In genomic region chr15:39925112-39925830, GRCh38 we compare ENCODE assay signal across 13 cellular contexts. TPM values are rescaled to one million over a fixed set of nuclear protein-coding genes. Genes with fewer than 3 reads are reported as not detected.
A peak's percentile ranks its signal among the peaks of the same experiment; 100 is the strongest.
DNase-seq lines count a peak whose midpoint lies in the region; ATAC-seq, FAIRE-seq and TF ChIP-seq lines count a peak whose summit lies in the region.
"Had no signal": no experiment of that assay in that cellular context is flagged by ENCODE, and none has a peak within 500 bp of the region (broad histone marks: within the 10 kb centered on the region; RNA-seq: fewer than 3 reads in every experiment).

No MANE protein-coding gene starts in this region.

- no peaks in the 10 kb centered on the region for H3K27me3 ChIP-seq in keratinocyte (ENCODE audit: control insufficient read depth, extremely low read depth, insufficient read depth, low read length)

- CTCF ChIA-PET in WTC11 (lab: Charles Lee) = interaction anchor here (0.6 to 2.4 kb wide), 6 partner anchors 8 to 126 kb away, joined by 3 to 19 read pairs (median 4); partner anchors contain the start of gene EIF2AK4

- peak overlapping the region; percentile 25 for H3K4me2 ChIP-seq in keratinocyte (ENCODE audit: control insufficient read depth, extremely low read depth, insufficient read depth, low read depth, low read length)
- H3K4me2 ChIP-seq: PC-9 had no signal

- dilution Hi-C loops in keratinocyte (cut with MboI; ENCODE audit: extremely low pct_ligation_motif_present, low sequenced_read_pairs) = no loop called here

- H3K9ac ChIP-seq in keratinocyte (ENCODE audit: control insufficient read depth, extremely low read depth, insufficient read depth, low read length) = no peak overlapping the region

- POLR2A ChIA-PET in WTC11 (lab: Charles Lee) = interaction anchor here (0.5 kb wide), 1 partner anchor 182 kb away, joined by 5 read pairs; no protein-coding TSS in a partner anchor

- DNase-seq in GM12891 (ENCODE audit: insufficient read length, low spot score) (no peak), WTC11 (ENCODE audit: low spot score) (no peak), keratinocyte (ENCODE audit: low read depth, low spot score) (no peak), NOMO-1 (lab: John Stamatoyannopoulos, UW; ENCODE audit: unreplicated experiment in 2 of 2) (no peak)
- DNase-seq in stimulated activated naive CD4-positive, alpha-beta T cell treated with Interleukin-2 at 50 U/mL for 16 hours (lab: John Stamatoyannopoulos, UW) = no peak
- DNase-seq: activated effector memory CD4-positive, alpha-beta T cell treated with Interleukin-2 at 50 U/mL for 16 hours; GDM1; midbrain; NCI-H1417 treated with DMSO at 0.1 percent for 48 hours; PC-9 had no signal

- H3K27ac Mint-ChIP-seq in WTC11 = peak overlapping the region; percentile 78
- H3K27ac Mint-ChIP-seq: type B pancreatic cell had no signal

- H3K27ac ChIP-seq in keratinocyte (ENCODE audit: control insufficient read depth, insufficient read depth, low read length) = peak overlapping the region; percentile 17
- H3K27ac ChIP-seq: PC-9 had no signal

- H3K27me3 Mint-ChIP-seq in WTC11 (ENCODE audit: low read depth) = no peaks in the 10 kb centered on the region

- FAIRE-seq in GM12891 (lab: Jason Lieb, UNC) (peak; percentile 33), keratinocyte (lab: Jason Lieb, UNC) (peak; percentile 56)

- H3K79me2 ChIP-seq in keratinocyte (ENCODE audit: control insufficient read depth, insufficient read depth, low read length) = peaks cover 2% of the 10 kb centered on the region

- no peaks in the 10 kb centered on the region for H3K36me3 ChIP-seq in keratinocyte (ENCODE audit: control insufficient read depth in 2 of 2, extremely low read depth in 1 of 2, insufficient read depth in 2 of 2, low read length in 2 of 2)

- no peak overlapping the region; the same call in 1 of the 2 replicates for H3K4me3 Mint-ChIP-seq in WTC11
- H3K4me3 Mint-ChIP-seq: type B pancreatic cell had no signal

- no peak for TF ChIP-seq EP300 in Ishikawa (IDR thresholded peaks at IDR 0.05; ENCODE audit: borderline replicate concordance)

- TF ChIP-seq POLR2A in GM12891 (IDR thresholded peaks at IDR 0.05; ENCODE audit: low read depth, low read length) = no peak

- no peak for TF ChIP-seq CTCF in WTC11 (IDR thresholded peaks at IDR 0.05)
- no peak for TF ChIP-seq CTCF in keratinocyte (optimal IDR thresholded peaks at IDR 0.05 in 1 of 3, IDR thresholded peaks at IDR 0.05 in 1 of 3, conservative IDR thresholded peaks at IDR 0.05 in 1 of 3; ENCODE audit: extremely low read depth in 1 of 3, insufficient read depth in 2 of 3, low read length in 3 of 3)

- H3K9me3 Mint-ChIP-seq in WTC11 = no peaks in the 10 kb centered on the region
- H3K9me3 Mint-ChIP-seq: type B pancreatic cell had no signal

- H3K4me1 Mint-ChIP-seq in WTC11 = peaks cover 46% of the 10 kb centered on the region

- no peak for TF ChIP-seq RAD21 in Ishikawa (IDR thresholded peaks at IDR 0.05; ENCODE audit: low read depth)

- H4K20me1 ChIP-seq in keratinocyte (ENCODE audit: control insufficient read depth, extremely low read depth, insufficient read depth, low read length) = no peaks in the 10 kb centered on the region

- no peak overlapping the region for H3K4me3 ChIP-seq in keratinocyte (ENCODE audit: control insufficient read depth in 2 of 3, extremely low read depth in 1 of 3, insufficient read depth in 2 of 3, low read depth in 1 of 3, low read length in 3 of 3)
- H3K4me3 ChIP-seq: PC-9 had no signal

- no peak for ATAC-seq in WTC11
- no peak for ATAC-seq in GM21619 (IDR thresholded peaks at IDR 0.05; ENCODE audit: unreplicated experiment)

- no peaks in the 10 kb centered on the region for H3K36me3 Mint-ChIP-seq in WTC11
- H3K36me3 Mint-ChIP-seq: type B pancreatic cell had no signal

- no peaks in the 10 kb centered on the region for H3K9me1 ChIP-seq in keratinocyte (ENCODE audit: control insufficient read depth, extremely low read depth, insufficient read depth, low read length)

- H3K4me1 ChIP-seq in keratinocyte (ENCODE audit: control insufficient read depth, extremely low read depth, insufficient read depth, low read length) = peaks cover 18% of the 10 kb centered on the region

- peak overlapping the region; percentile 45 for H2AFZ ChIP-seq in keratinocyte (ENCODE audit: control insufficient read depth, low read length)
- H2AFZ ChIP-seq: PC-9 had no signal

- H3K9me3 ChIP-seq in keratinocyte (ENCODE audit: control insufficient read depth, low read depth, low read length) = no peaks in the 10 kb centered on the region

TF ChIP-seq in GM12891, 5 proteins besides CTCF, POLR2A, EP300 and RAD21:
- no peak for TF ChIP-seq POLR2AphosphoS5 (IDR thresholded peaks at IDR 0.05; ENCODE audit: low read depth, low read length)

TF ChIP-seq in Ishikawa, 13 proteins besides CTCF, POLR2A, EP300 and RAD21:
- TF ChIP-seq USF1 (IDR thresholded peaks at IDR 0.05) = peak; percentile 77
- no peak for TF ChIP-seq TEAD4 (IDR thresholded peaks at IDR 0.05)

TF ChIP-seq in WTC11, 78 proteins besides CTCF, POLR2A, EP300 and RAD21:
- peak; percentile 35; the same call in 1 of the 2 replicates for TF ChIP-seq USF2 (CRISPR knock-in tag; IDR thresholded peaks at IDR 0.05)
- no peak for TF ChIP-seq FOXP1 (CRISPR knock-in tag; IDR thresholded peaks at IDR 0.05; ENCODE audit: borderline replicate concordance)
- 0 out of 2 replicates have a peak, but pooled peaks have one; percentile 23 for TF ChIP-seq USF1 (CRISPR knock-in tag; IDR thresholded peaks at IDR 0.05)
TF ChIP-seq in WTC11: peak in this region for 2.

RNA-seq across cellular contexts. Expression of gene GPR176, which starts 5.2 kb away (rescaled TPM):
- polyA plus RNA-seq in GM12891 (2012; ENCODE audit: low read depth, missing spikeins) = 0.19 TPM
- total RNA-seq in WTC11 (2021) = 117 to 131 TPM (median 127 TPM) in 3 replicates
- 7.5 to 18.8 TPM (median 12.5 TPM) in 3 replicates for polyA plus RNA-seq in keratinocyte
- 0.97 TPM for polyA plus RNA-seq in keratinocyte (2011; ENCODE audit: low read depth)
- polyA plus RNA-seq in keratinocyte (2011; cell fraction: cytosol; rRNA removed) = 6.8 and 8.3 TPM in 2 replicates
- 5.9 and 7.1 TPM in 2 replicates for polyA plus RNA-seq in keratinocyte (2011; cell fraction: nucleus; rRNA removed)
- 2.5 and 16.8 TPM in 2 replicates for polyA plus RNA-seq in keratinocyte (2012; ENCODE audit: low replicate concordance)
- polyA minus RNA-seq in keratinocyte = 17.4 to 120 TPM (median 39.5 TPM) in 3 replicates
- 10.4 TPM for polyA minus RNA-seq in keratinocyte (2011; cell fraction: cytosol; rRNA and poly(A)+ RNA removed)
- 7.6 and 10.2 TPM in 2 replicates for polyA minus RNA-seq in keratinocyte (2011; cell fraction: nucleus; rRNA and poly(A)+ RNA removed)

RNA-seq across cellular contexts. Expression of gene EIF2AK4, which starts 8.6 kb away (rescaled TPM):
- polyA plus RNA-seq in GM12891 (2012; ENCODE audit: low read depth, missing spikeins) = 20.6 TPM
- 89.1 to 93.2 TPM (median 90.7 TPM) in 3 replicates for total RNA-seq in WTC11 (2021)
- polyA plus RNA-seq in keratinocyte = 61.3 to 114 TPM (median 85.0 TPM) in 3 replicates
- polyA plus RNA-seq in keratinocyte (2011; ENCODE audit: low read depth) = 21.7 TPM
- 70.7 and 110 TPM in 2 replicates for polyA plus RNA-seq in keratinocyte (2011; cell fraction: cytosol; rRNA removed)
- 76.8 and 77.2 TPM in 2 replicates for polyA plus RNA-seq in keratinocyte (2011; cell fraction: nucleus; rRNA removed)
- 25.7 and 75.8 TPM in 2 replicates for polyA plus RNA-seq in keratinocyte (2012; ENCODE audit: low replicate concordance)
- polyA minus RNA-seq in keratinocyte = 90.8 to 161 TPM (median 92.2 TPM) in 3 replicates
- polyA minus RNA-seq in keratinocyte (2011; cell fraction: cytosol; rRNA and poly(A)+ RNA removed) = 77.1 TPM
- polyA minus RNA-seq in keratinocyte (2011; cell fraction: nucleus; rRNA and poly(A)+ RNA removed) = 67.6 and 106 TPM in 2 replicates
